In genomic region chr5:107502711-107503110, GRCh38 we compare ENCODE assay signal across 17 cellular contexts.
DNase-seq lines count a peak whose midpoint lies in the region; ATAC-seq, FAIRE-seq and TF ChIP-seq lines count a peak whose summit lies in the region.
"Had no signal": no experiment of that assay in that cellular context is flagged by ENCODE, and none has a peak within 500 bp of the region (broad histone marks: within the 10 kb centered on the region; RNA-seq: fewer than 3 reads in every experiment).

No MANE protein-coding gene starts in this region.

- no peak for FAIRE-seq in kidney (lab: Jason Lieb, UNC)

- no peak for ATAC-seq in natural killer cell
- no peak for ATAC-seq in GM21360 (IDR thresholded peaks at IDR 0.05; ENCODE audit: unreplicated experiment)
- ATAC-seq: gastrocnemius medialis, Panc1, right cardiac atrium had no signal

- H3K9ac ChIP-seq in kidney (ENCODE audit: low read length in 2 of 2), result no peak overlapping the region

- no peaks in the 10 kb centered on the region for H3K36me3 Mint-ChIP-seq in natural killer cell
- H3K36me3 Mint-ChIP-seq: activated CD4-positive, alpha-beta memory T cell treated with anti-CD3 and anti-CD28 coated beads for 36 hours had no signal

- intact Hi-C loops in natural killer cell (cut with micrococcal nuclease), result loop anchor here (2.0 to 5.0 kb wide), 2 partner anchors 16 to 35 kb away; no protein-coding TSS in a partner anchor
- intact Hi-C loops in spleen (cut with DNase I; ENCODE audit: low total_unique reads), result no loop called here
- intact Hi-C loops in kidney (cut with DNase I), result no loop called here

- peak; percentile 67 for DNase-seq in ELF-1 (ENCODE audit: low read depth, low spot score)
- peak; percentile 36 for DNase-seq in NCI-H2081 treated with DMSO at 0.1 percent for 48 hours (lab: John Stamatoyannopoulos, UW)
- peak; percentile 99 for DNase-seq in SK-N-DZ (ENCODE audit: low spot score)
- DNase-seq in natural killer cell, result no peak
- no peak for DNase-seq in spleen
- DNase-seq in kidney tubule cell (ENCODE audit: low spot score), result no peak
- no peak for DNase-seq in kidney
- DNase-seq: activated CD4-positive, alpha-beta memory T cell treated with anti-CD3 and anti-CD28 coated beads for 36 hours; activated naive CD4-positive, alpha-beta T cell; endodermal cell; gastrocnemius medialis; GF-D8; right cardiac atrium; stomach had no signal

- peaks cover 0 to 8% (median 0%) of the 10 kb centered on the region in 6 donors for H3K4me1 ChIP-seq in spleen
- H3K4me1 ChIP-seq in kidney (ENCODE audit: control insufficient read depth in 1 of 2, insufficient read depth in 1 of 2, low read depth in 1 of 2, low read length in 2 of 2), result peaks cover 4 to 6% of the 10 kb centered on the region in 2 donors
- H3K4me1 ChIP-seq: gastrocnemius medialis had no signal

- H3K27ac ChIP-seq in spleen (no peak overlapping the region), kidney (ENCODE audit: low read depth in 2 of 2, low read length in 2 of 2) (peak overlapping the region in 1 of 2 donors; percentile 0)
- H3K27ac ChIP-seq: brain microvascular endothelial cell, gastrocnemius medialis, stomach had no signal

- peaks cover 2 to 3% of the 10 kb centered on the region in 2 donors for H3K9me3 Mint-ChIP-seq in natural killer cell
- H3K9me3 Mint-ChIP-seq: activated CD4-positive, alpha-beta memory T cell treated with anti-CD3 and anti-CD28 coated beads for 36 hours; endodermal cell had no signal

- no peak overlapping the region for H3K4me3 ChIP-seq in spleen
- no peak overlapping the region for H3K4me3 ChIP-seq in kidney (ENCODE audit: low read length in 2 of 2)
- H3K4me3 ChIP-seq: gastrocnemius medialis had no signal

- peaks cover 0 to 3% of the 10 kb centered on the region in 2 donors for H3K27me3 Mint-ChIP-seq in natural killer cell (ENCODE audit: low read depth in 2 of 2)

- peak overlapping the region; percentile 70 for H3K4me3 Mint-ChIP-seq in natural killer cell
- H3K4me3 Mint-ChIP-seq: activated CD4-positive, alpha-beta memory T cell treated with anti-CD3 and anti-CD28 coated beads for 36 hours; endodermal cell had no signal

- 82 to 88% (median 83%) methylated on average over 8 of the region's 8 CpGs for WGBS in spleen, 5 donors

- TF ChIP-seq CTCF in natural killer cell (IDR thresholded peaks at IDR 0.05) (no peak), spleen (IDR thresholded peaks at IDR 0.05 in 8 of 11, conservative IDR thresholded peaks at IDR 0.05 in 3 of 11) (no peak), kidney (IDR thresholded peaks at IDR 0.05; ENCODE audit: borderline replicate concordance, extremely low read depth, insufficient read depth) (no peak)

- peak overlapping the region; percentile 83 to 92 for H3K27ac Mint-ChIP-seq in natural killer cell
- H3K27ac Mint-ChIP-seq: activated CD4-positive, alpha-beta memory T cell treated with anti-CD3 and anti-CD28 coated beads for 36 hours; endodermal cell had no signal

- H3K4me1 Mint-ChIP-seq in natural killer cell, result peaks cover 26 to 29% of the 10 kb centered on the region in 2 donors

- no peak for TF ChIP-seq POLR2A in spleen (IDR thresholded peaks at IDR 0.05)

- H3K36me3 ChIP-seq in spleen, result no peaks in the 10 kb centered on the region
- no peaks in the 10 kb centered on the region for H3K36me3 ChIP-seq in kidney (ENCODE audit: control insufficient read depth in 1 of 2, insufficient read depth in 2 of 2, low read length in 2 of 2)
- H3K36me3 ChIP-seq: brain microvascular endothelial cell, gastrocnemius medialis, stomach had no signal

- H3K9me3 ChIP-seq in spleen (no peaks in the 10 kb centered on the region), kidney (ENCODE audit: control insufficient read depth in 1 of 2, low read length in 2 of 2) (no peaks in the 10 kb centered on the region)
- H3K9me3 ChIP-seq: gastrocnemius medialis, stomach had no signal

- H3K27me3 ChIP-seq in spleen (replicated peaks in 1 of 7), result no peaks in the 10 kb centered on the region
- H3K27me3 ChIP-seq: brain microvascular endothelial cell, gastrocnemius medialis, stomach had no signal

Comparison
In these comparisons a context has a peak if more than half of its experiments do, and no peak if none do; other contexts are left out.
1. DNase-seq: peak in ELF-1 (single experiment), NCI-H2081 treated with DMSO at 0.1 percent for 48 hours (single experiment) and SK-N-DZ (single experiment); none in natural killer cell (single experiment), spleen (single experiment), kidney tubule cell (single experiment) and kidney (single experiment).